In genomic region chr9:9764821-9765220, GRCh38 we compare ENCODE assay signal across 24 cellular contexts.
A peak's percentile ranks its signal among the peaks of the same experiment; 100 is the strongest.
DNase-seq lines count a peak whose midpoint lies in the region; ATAC-seq and TF ChIP-seq lines count a peak whose summit lies in the region.
"Had no signal": no experiment of that assay in that cellular context is flagged by ENCODE, and none has a peak within 500 bp of the region (broad histone marks: within the 10 kb centered on the region; RNA-seq: fewer than 3 reads in every experiment).

No MANE protein-coding gene starts in this region.

- H4K20me1 ChIP-seq in PC-3 (ENCODE audit: low read length) = no peaks in the 10 kb centered on the region

- ATAC-seq in PC-3 = peak; percentile 84
- no peak for ATAC-seq in thoracic aorta (ENCODE audit: insufficient number of reproducible peaks, low FRiP score, low read depth)
- no peak for ATAC-seq in HG02840 (IDR thresholded peaks at IDR 0.05; ENCODE audit: low FRiP score, unreplicated experiment)
- ATAC-seq in left ventricle myocardium superior = no peak
- ATAC-seq: GM23338, Panc1 had no signal

- TF ChIP-seq CTCF in PC-3 (conservative IDR thresholded peaks at IDR 0.05; ENCODE audit: low read depth, low read length) (no peak), brain microvascular endothelial cell (IDR thresholded peaks at IDR 0.05; ENCODE audit: low read depth, low read length, missing control alignments) (no peak), thoracic aorta (IDR thresholded peaks at IDR 0.05) (no peak), lower leg skin (IDR thresholded peaks at IDR 0.05) (no peak)

- H3F3A ChIP-seq in PC-3 (ENCODE audit: low read length, unreplicated experiment) = no peaks in the 10 kb centered on the region

- H3K79me2 ChIP-seq in PC-3 (ENCODE audit: low read length) = no peaks in the 10 kb centered on the region

- H3K4me3 ChIP-seq in PC-3 (ENCODE audit: low read length) (no peak overlapping the region), brain microvascular endothelial cell (ENCODE audit: low read depth, low read length) (no peak overlapping the region), thoracic aorta (peak overlapping the region; percentile 35), lower leg skin (ENCODE audit: low read depth, poor library complexity, severe bottlenecking) (no peak overlapping the region)
- H3K4me3 ChIP-seq: GM23338, MG63 had no signal

- H3K9ac ChIP-seq in PC-3 (ENCODE audit: low read length) = no peak overlapping the region

- H3K27ac ChIP-seq in PC-3 (ENCODE audit: low read length) (no peak overlapping the region), brain microvascular endothelial cell (no peak overlapping the region), thoracic aorta (no peak overlapping the region)
- H3K27ac ChIP-seq: RWPE1 had no signal

- no peak overlapping the region for H2AFZ ChIP-seq in PC-3 (ENCODE audit: low read length)
- H2AFZ ChIP-seq: GM23338 had no signal

- 20 to 23% methylated on average over 2 of the region's 2 CpGs for WGBS in lower leg skin, 2 donors

- CTCF ChIA-PET in PC-3 (lab: Charles Lee) = no interaction called here

- no TSS peak for BruUV-seq in PC-3 (replicated peaks; lab: Mats Ljungman, UMichigan)

- in situ Hi-C loops in brain microvascular endothelial cell (cut with HindIII; ENCODE audit: low pct_ligation_motif_present, low sequenced_read_pairs) = no loop called here

- H3K4me2 ChIP-seq in PC-3 (ENCODE audit: low read length) = no peak overlapping the region
- H3K4me2 ChIP-seq: GM23338 had no signal

- no peaks in the 10 kb centered on the region for H3K4me1 ChIP-seq in PC-3 (ENCODE audit: insufficient read depth, low read length)
- no peaks in the 10 kb centered on the region for H3K4me1 ChIP-seq in thoracic aorta (ENCODE audit: control insufficient read depth in 1 of 2, low read depth in 2 of 2)

- H3K27me3 ChIP-seq in PC-3 (ENCODE audit: low read length) (no peaks in the 10 kb centered on the region), brain microvascular endothelial cell (replicated peaks) (no peaks in the 10 kb centered on the region), thoracic aorta (replicated peaks; ENCODE audit: insufficient read depth) (no peaks in the 10 kb centered on the region)
- H3K27me3 ChIP-seq: MG63 had no signal

- H3K36me3 ChIP-seq in PC-3 (ENCODE audit: low read depth, low read length) = no peaks in the 10 kb centered on the region
- no peaks in the 10 kb centered on the region for H3K36me3 ChIP-seq in brain microvascular endothelial cell (replicated peaks)
- no peaks in the 10 kb centered on the region for H3K36me3 ChIP-seq in thoracic aorta
- H3K36me3 ChIP-seq: MG63 had no signal

- POLR2A ChIA-PET in PC-3 (lab: Charles Lee; ENCODE audit: unreplicated experiment) = no interaction called here

- no peak for TF ChIP-seq POLR2A in lower leg skin (IDR thresholded peaks at IDR 0.05)

- H3K9me3 ChIP-seq in PC-3 (ENCODE audit: low read length) (0 out of 2 replicates have a peak, but pooled peaks cover 4% of the 10 kb centered on the region), thoracic aorta (peaks cover 4% of the 10 kb centered on the region)
- H3K9me3 ChIP-seq: MG63 had no signal

- peak; percentile 34 for DNase-seq in PC-3
- DNase-seq in brain microvascular endothelial cell = peak; percentile 24
- DNase-seq in fibroblast of gingiva (ENCODE audit: low read depth) = peak; percentile 5
- no peak for DNase-seq in thoracic aorta (ENCODE audit: low spot score)
- no peak for DNase-seq in lower leg skin (ENCODE audit: low spot score in 2 of 2)
- no peak for DNase-seq in left ventricle myocardium superior
- DNase-seq in SHP77 treated with DMSO at 0.1 percent for 48 hours (lab: John Stamatoyannopoulos, UW) = no peak
- DNase-seq: C1 segment of cervical spinal cord; CD4-positive, alpha-beta memory T cell; COR-L47; DMS53; H9; IMR-90; KG1; MG63; NCI-H1436; NCI-H187; NCI-H2107; NCI-H524 treated with DMSO at 0.1 percent for 48 hours; NCI-H82 had no signal

- no peaks in the 10 kb centered on the region for H3K9me2 ChIP-seq in PC-3 (replicated peaks; ENCODE audit: low read length)

- intact Hi-C loops in PC-3 (cut with micrococcal nuclease) (no loop called here), lower leg skin (cut with DNase I; ENCODE audit: low total_unique reads) (no loop called here), left ventricle myocardium superior (cut with micrococcal nuclease) (no loop called here)

Comparison
In these comparisons a context has a peak if more than half of its experiments do, and no peak if none do; other contexts are left out.
1. DNase-seq: peak in PC-3 (single experiment), brain microvascular endothelial cell (single experiment) and fibroblast of gingiva (single experiment); none in thoracic aorta (single experiment), lower leg skin (0 of 2), left ventricle myocardium superior (single experiment) and SHP77 treated with DMSO at 0.1 percent for 48 hours (single experiment).